Comparison of ENCODE assay signal across 8 cellular contexts in the genomic region with DNA sequence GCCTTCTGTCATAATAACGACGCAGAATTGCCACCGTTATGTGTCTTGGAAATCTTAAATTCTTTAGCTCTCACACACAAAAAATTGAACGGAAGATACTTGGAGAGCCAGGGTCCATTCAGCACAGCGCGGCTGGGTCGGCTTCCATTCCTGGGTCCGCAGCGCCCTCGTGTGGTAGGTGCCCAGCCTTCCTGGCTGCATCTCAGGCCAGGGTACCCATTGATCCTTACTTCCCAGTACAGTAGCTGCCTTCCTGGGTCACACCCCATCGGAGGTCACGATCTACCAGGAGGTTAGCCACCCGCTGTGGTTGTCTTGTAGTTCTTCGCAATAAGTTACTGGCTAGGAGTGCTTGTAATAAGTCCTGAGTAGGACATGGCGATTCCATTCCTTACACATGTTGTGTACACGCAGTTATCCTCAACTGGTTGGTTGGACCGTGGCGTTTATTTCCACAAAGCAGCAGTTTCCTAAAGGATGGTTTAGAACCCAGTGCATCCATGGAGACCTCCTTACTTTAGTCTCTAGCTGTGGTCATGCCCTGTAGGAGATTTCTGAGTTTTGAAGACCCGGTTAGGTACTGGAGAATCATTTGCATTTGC. TPM values are rescaled to one million over a fixed set of nuclear protein-coding genes. Genes with fewer than 3 reads are reported as not detected.
DNase-seq lines count a peak whose midpoint lies in the region; ATAC-seq lines count a peak whose summit lies in the region.

No MANE protein-coding gene starts in this region.

- no peaks in the 10 kb centered on the region for H3K9me3 Mint-ChIP-seq in CD4-positive, CD25-positive, alpha-beta regulatory T cell

- H2BK120ac ChIP-seq in mesenchymal stem cell (ENCODE audit: low read depth, low read length) = no peak overlapping the region

- no peak overlapping the region for H2BK12ac ChIP-seq in mesenchymal stem cell (ENCODE audit: low read length in 2 of 2)

- 29% methylated on average over 18 of the region's 19 CpGs for WGBS in mesenchymal stem cell

- H3K36me3 ChIP-seq in CD4-positive, CD25-positive, alpha-beta regulatory T cell (ENCODE audit: control insufficient read depth, insufficient read depth, low read length) = no peaks in the 10 kb centered on the region
- no peaks in the 10 kb centered on the region for H3K36me3 ChIP-seq in mesenchymal stem cell (ENCODE audit: control insufficient read depth in 1 of 2, insufficient read depth in 2 of 2, low read depth in 1 of 2, low read length in 2 of 2)

- H3K4me1 Mint-ChIP-seq in CD4-positive, CD25-positive, alpha-beta regulatory T cell = peaks cover 0 to 2% (median 0%) of the 10 kb centered on the region in 4 donors

- no peak overlapping the region for H3K4me2 ChIP-seq in mesenchymal stem cell (ENCODE audit: low read length, poor library complexity, severe bottlenecking)

- no peaks in the 10 kb centered on the region for H3K4me1 ChIP-seq in CD4-positive, CD25-positive, alpha-beta regulatory T cell (ENCODE audit: control insufficient read depth, insufficient read depth, low read length, poor library complexity, severe bottlenecking)
- no peaks in the 10 kb centered on the region for H3K4me1 ChIP-seq in mesenchymal stem cell (ENCODE audit: control insufficient read depth, insufficient read depth, low read depth, low read length)

- H4K8ac ChIP-seq in mesenchymal stem cell (ENCODE audit: low read length) = no peak overlapping the region

- no peaks in the 10 kb centered on the region for H3K36me3 Mint-ChIP-seq in CD4-positive, CD25-positive, alpha-beta regulatory T cell

- H3K9me3 ChIP-seq in CD4-positive, CD25-positive, alpha-beta regulatory T cell (ENCODE audit: control insufficient read depth in 2 of 2, low read length in 2 of 2) = no peaks in the 10 kb centered on the region
- no peaks in the 10 kb centered on the region for H3K9me3 ChIP-seq in mesenchymal stem cell (ENCODE audit: control insufficient read depth, low read length)

- H3K4ac ChIP-seq in mesenchymal stem cell (ENCODE audit: low read depth in 1 of 2, low read length in 2 of 2) = no peak overlapping the region

- H3K9ac ChIP-seq in mesenchymal stem cell (ENCODE audit: low read length) = no peak overlapping the region

- H3K18ac ChIP-seq in mesenchymal stem cell (ENCODE audit: low read depth in 1 of 2, low read length in 2 of 2) = no peak overlapping the region

- no peak overlapping the region for H3K14ac ChIP-seq in mesenchymal stem cell (ENCODE audit: low read length in 2 of 2)

- H3K79me1 ChIP-seq in mesenchymal stem cell (replicated peaks; ENCODE audit: low read length, poor library complexity, severe bottlenecking) = no peaks in the 10 kb centered on the region

- peaks cover 15% of the 10 kb centered on the region for H3K27me3 Mint-ChIP-seq in CD4-positive, CD25-positive, alpha-beta regulatory T cell

- H4K91ac ChIP-seq in mesenchymal stem cell (ENCODE audit: low read length) = no peak overlapping the region

- no peak overlapping the region for H3K27ac Mint-ChIP-seq in CD4-positive, CD25-positive, alpha-beta regulatory T cell

- no peak overlapping the region for H2BK15ac ChIP-seq in mesenchymal stem cell (ENCODE audit: low read depth, poor library complexity, severe bottlenecking)

- ATAC-seq in CD4-positive, CD25-positive, alpha-beta regulatory T cell (ENCODE audit: low read depth in 2 of 2) = peak; percentile 43 to 55
- ATAC-seq in GM19035 (IDR thresholded peaks at IDR 0.05; ENCODE audit: unreplicated experiment) = peak; percentile 80
- peak; percentile 73 for ATAC-seq in HG03175 (IDR thresholded peaks at IDR 0.05; ENCODE audit: unreplicated experiment)

- no peak overlapping the region for H3K27ac ChIP-seq in CD4-positive, CD25-positive, alpha-beta regulatory T cell (ENCODE audit: insufficient read depth, low read length, poor library complexity, severe bottlenecking)
- no peak overlapping the region for H3K27ac ChIP-seq in mesenchymal stem cell (ENCODE audit: low read length, poor library complexity, severe bottlenecking)

- no peak overlapping the region for H3K4me3 ChIP-seq in CD4-positive, CD25-positive, alpha-beta regulatory T cell (ENCODE audit: low read depth, low read length)
- no peak overlapping the region for H3K4me3 ChIP-seq in mesenchymal stem cell (ENCODE audit: insufficient read depth in 1 of 2, low read depth in 1 of 2, low read length in 2 of 2)

- no peak overlapping the region for H2AK5ac ChIP-seq in mesenchymal stem cell (ENCODE audit: low read length, severe bottlenecking)

- no peak overlapping the region for H2BK5ac ChIP-seq in mesenchymal stem cell (ENCODE audit: low read depth, low read length, poor library complexity, severe bottlenecking)

- peak; percentile 24 to 59 (median 38) for DNase-seq in CD4-positive, CD25-positive, alpha-beta regulatory T cell
- DNase-seq in NCI-H345 treated with DMSO at 0.1 percent for 48 hours (lab: John Stamatoyannopoulos, UW; ENCODE audit: unreplicated experiment) (peak; percentile 61), ecto neural progenitor cell (ENCODE audit: low spot score) (peak; percentile 90), mesenchymal stem cell (peak; percentile 48)
- DNase-seq in activated CD4-positive, alpha-beta T cell treated with anti-CD3 and anti-CD28 coated beads, Interleukin-2, amount 50 U/mL, for 1 hour = peak; percentile 60
- peak; percentile 21 to 32 for DNase-seq in stimulated activated CD8-positive, alpha-beta memory T cell treated with anti-CD3 and anti-CD28 coated beads, Interleukin-15, amount 100 ng/mL, for 48 hours (ENCODE audit: low read depth in 2 of 2)

- no peaks in the 10 kb centered on the region for H3K27me3 ChIP-seq in CD4-positive, CD25-positive, alpha-beta regulatory T cell (ENCODE audit: control insufficient read depth, insufficient read depth, low read length)
- H3K27me3 ChIP-seq in mesenchymal stem cell (ENCODE audit: control insufficient read depth in 1 of 2, insufficient read depth in 1 of 2, low read length in 2 of 2) = no peaks in the 10 kb centered on the region

- H2AFZ ChIP-seq in mesenchymal stem cell (ENCODE audit: low read depth, low read length) = no peak overlapping the region

- no peak overlapping the region for H3K23ac ChIP-seq in mesenchymal stem cell (ENCODE audit: low read length in 2 of 2)

- H3K4me3 Mint-ChIP-seq in CD4-positive, CD25-positive, alpha-beta regulatory T cell = no peak overlapping the region

RNA-seq across cellular contexts. Expression of gene MTARC1, which starts 9.9 kb away (rescaled TPM):
- not detected for total RNA-seq in CD4-positive, CD25-positive, alpha-beta regulatory T cell
- not detected for polyA plus RNA-seq in CD4-positive, CD25-positive, alpha-beta regulatory T cell
- polyA plus RNA-seq in mesenchymal stem cell (2013, experiment 1 of 2) = 2.4 TPM
- 1.9 TPM for polyA plus RNA-seq in mesenchymal stem cell (2013, experiment 2 of 2)

RNA-seq across cellular contexts. Expression of gene MTARC2, which starts 28.7 kb away (rescaled TPM):
- total RNA-seq in CD4-positive, CD25-positive, alpha-beta regulatory T cell = not detected
- polyA plus RNA-seq in CD4-positive, CD25-positive, alpha-beta regulatory T cell = not detected
- 5.3 TPM for polyA plus RNA-seq in mesenchymal stem cell (2013, experiment 1 of 2)
- 5.4 TPM for polyA plus RNA-seq in mesenchymal stem cell (2013, experiment 2 of 2)

Comparison
In these comparisons a context has a peak if more than half of its experiments do, and no peak if none do; other contexts are left out.
1. DNase-seq: peak in every context shown above with its lines; median percentile 90 in ecto neural progenitor cell; 61 in NCI-H345 treated with DMSO at 0.1 percent for 48 hours; 60 in activated CD4-positive, alpha-beta T cell treated with anti-CD3 and anti-CD28 coated beads, Interleukin-2, amount 50 U/mL, for 1 hour; 48 in mesenchymal stem cell; 38 in CD4-positive, CD25-positive, alpha-beta regulatory T cell; 26 in stimulated activated CD8-positive, alpha-beta memory T cell treated with anti-CD3 and anti-CD28 coated beads, Interleukin-15, amount 100 ng/mL, for 48 hours.